In the genomic region with DNA sequence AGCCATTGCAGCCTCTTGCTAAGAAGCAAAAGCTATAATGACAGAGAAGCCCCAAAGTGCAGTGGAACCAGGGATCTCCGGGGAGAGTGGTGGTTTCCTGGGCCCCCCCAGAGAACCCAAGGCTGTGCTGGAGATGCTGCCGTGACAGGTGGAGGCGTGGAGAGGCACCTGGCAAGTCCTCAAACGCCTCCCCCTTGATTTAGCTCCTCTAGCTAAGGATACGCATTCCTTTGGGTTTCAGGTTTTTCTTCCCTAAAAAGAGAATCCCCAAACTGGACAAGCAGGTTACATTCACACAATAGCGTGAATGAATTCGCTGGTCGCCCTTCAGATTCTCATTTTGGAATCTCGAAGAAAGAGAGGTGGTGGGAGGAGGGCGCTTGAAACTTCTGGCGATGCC, we compare ENCODE assay signal across 8 cellular contexts. TPM values are rescaled to one million over a fixed set of nuclear protein-coding genes. Genes with fewer than 3 reads are reported as not detected.
A peak's percentile ranks its signal among the peaks of the same experiment; 100 is the strongest.
DNase-seq lines count a peak whose midpoint lies in the region; ATAC-seq, FAIRE-seq and TF ChIP-seq lines count a peak whose summit lies in the region.

No MANE protein-coding gene starts in this region.

- no peak for TF ChIP-seq CTCF in OCI-LY7 (conservative IDR thresholded peaks at IDR 0.05; ENCODE audit: low read length)
- no peak for TF ChIP-seq CTCF in endothelial cell of umbilical vein (IDR thresholded peaks at IDR 0.05; ENCODE audit: extremely low read depth in 1 of 2, insufficient read depth in 1 of 2, low read depth in 1 of 2, low read length in 2 of 2)
- no peak for TF ChIP-seq CTCF in GM13977 (IDR thresholded peaks at IDR 0.05; ENCODE audit: extremely low read depth, insufficient read depth, missing control alignments)

- no peaks in the 10 kb centered on the region for H3K36me3 ChIP-seq in CD4-positive, CD25-positive, alpha-beta regulatory T cell (ENCODE audit: control insufficient read depth, insufficient read depth, low read length)
- peaks cover 15% of the 10 kb centered on the region; the same call in 1 of the 2 replicates for H3K36me3 ChIP-seq in OCI-LY7 (ENCODE audit: insufficient read depth, low read length)
- H3K36me3 ChIP-seq in endothelial cell of umbilical vein (ENCODE audit: control insufficient read depth in 2 of 2, extremely low read depth in 1 of 2, insufficient read depth in 2 of 2, low read length in 2 of 2), result no peaks in the 10 kb centered on the region
- H3K36me3 ChIP-seq in neuron (ENCODE audit: insufficient read depth, low read length), result no peaks in the 10 kb centered on the region

- H3K27ac Mint-ChIP-seq in CD4-positive, CD25-positive, alpha-beta regulatory T cell, result peak overlapping the region; percentile 40 to 87 (median 81)

- peak overlapping the region; percentile 25 for H3K9ac ChIP-seq in endothelial cell of umbilical vein (replicated peaks; ENCODE audit: extremely low read depth, insufficient read depth, low read length)

- peaks cover 4 to 41% (median 32%) of the 10 kb centered on the region in 4 donors for H3K4me1 Mint-ChIP-seq in CD4-positive, CD25-positive, alpha-beta regulatory T cell

- peak overlapping the region; percentile 83 for H2AFZ ChIP-seq in OCI-LY7 (ENCODE audit: low read length)
- peak overlapping the region; percentile 89 for H2AFZ ChIP-seq in endothelial cell of umbilical vein (ENCODE audit: low read depth, low read length)
- H2AFZ ChIP-seq in neuron (ENCODE audit: low read depth, low read length), result peak overlapping the region; percentile 39

- peak overlapping the region; percentile 71 for H3K4me2 ChIP-seq in OCI-LY7 (ENCODE audit: low read length)
- peak overlapping the region; percentile 65 for H3K4me2 ChIP-seq in endothelial cell of umbilical vein (ENCODE audit: insufficient read depth, low read length)

- H3K4me1 ChIP-seq in CD4-positive, CD25-positive, alpha-beta regulatory T cell (ENCODE audit: control insufficient read depth, insufficient read depth, low read length, poor library complexity, severe bottlenecking), result peaks cover 33% of the 10 kb centered on the region
- H3K4me1 ChIP-seq in OCI-LY7 (ENCODE audit: insufficient read depth, low read length, poor library complexity, severe bottlenecking), result peaks cover 32% of the 10 kb centered on the region
- H3K4me1 ChIP-seq in endothelial cell of umbilical vein (ENCODE audit: control insufficient read depth, extremely low read depth, insufficient read depth, low read length), result peaks cover 31% of the 10 kb centered on the region
- H3K4me1 ChIP-seq in neuron (ENCODE audit: insufficient read depth, low read length), result peaks cover 23% of the 10 kb centered on the region

- H3K36me3 Mint-ChIP-seq in CD4-positive, CD25-positive, alpha-beta regulatory T cell, result no peaks in the 10 kb centered on the region

- H3K9me3 ChIP-seq in CD4-positive, CD25-positive, alpha-beta regulatory T cell (ENCODE audit: control insufficient read depth in 2 of 2, low read length in 2 of 2), result no peaks in the 10 kb centered on the region
- H3K9me3 ChIP-seq in OCI-LY7 (ENCODE audit: low read length) (no peaks in the 10 kb centered on the region), endothelial cell of umbilical vein (replicated peaks; ENCODE audit: control insufficient read depth, insufficient read depth, low read length) (no peaks in the 10 kb centered on the region), neuron (ENCODE audit: low read length) (no peaks in the 10 kb centered on the region)

- H3K27ac ChIP-seq in CD4-positive, CD25-positive, alpha-beta regulatory T cell (ENCODE audit: insufficient read depth, low read length, poor library complexity, severe bottlenecking), result peak overlapping the region; percentile 94
- H3K27ac ChIP-seq in OCI-LY7 (ENCODE audit: low read depth, low read length, poor library complexity, severe bottlenecking), result no peak overlapping the region
- H3K27ac ChIP-seq in endothelial cell of umbilical vein (ENCODE audit: insufficient read depth, low read depth, low read length), result no peak overlapping the region

- peaks cover 39% of the 10 kb centered on the region for H3K79me2 ChIP-seq in OCI-LY7 (ENCODE audit: insufficient read depth, low read depth, low read length)
- H3K79me2 ChIP-seq in endothelial cell of umbilical vein (ENCODE audit: control insufficient read depth, insufficient read depth, low read length), result peaks cover 38% of the 10 kb centered on the region

- ATAC-seq in CD4-positive, CD25-positive, alpha-beta regulatory T cell (ENCODE audit: low read depth in 2 of 2), result no peak

- in situ Hi-C loops in GM13977 (cut with MboI; ENCODE audit: low pct_unique_long_range_greater_than_20kb, low sequenced_read_pairs, unreplicated experiment), result no loop called here

- peaks cover 0 to 1% (median 0%) of the 10 kb centered on the region in 7 donors for H3K9me3 Mint-ChIP-seq in CD4-positive, CD25-positive, alpha-beta regulatory T cell

- peak overlapping the region; percentile 31 for H3K4me3 ChIP-seq in CD4-positive, CD25-positive, alpha-beta regulatory T cell (ENCODE audit: low read depth, low read length)
- H3K4me3 ChIP-seq in OCI-LY7 (ENCODE audit: low read depth, low read length, poor library complexity, severe bottlenecking) (peak overlapping the region; percentile 74), endothelial cell of umbilical vein (replicated peaks in 1 of 3; ENCODE audit: insufficient read depth in 1 of 3, low read depth in 1 of 3, low read length in 3 of 3) (peak overlapping the region in 2 of 3 experiments; percentile 33 to 96), neuron (ENCODE audit: low read length) (no peak overlapping the region)

- POLR2A ChIA-PET in OCI-LY7 (lab: Charles Lee) (interaction anchor here (1.1 to 1.8 kb wide), 2 partner anchors 28 to 45 kb away, joined by 3 to 6 read pairs; no protein-coding TSS in a partner anchor), endothelial cell of umbilical vein (lab: Charles Lee) (no interaction called here)

- CTCF ChIA-PET in OCI-LY7 (lab: Charles Lee; ENCODE audit: unreplicated experiment) (interaction anchor here (0.8 kb wide), 1 partner anchor 26 kb away, joined by 5 read pairs; no protein-coding TSS in a partner anchor), endothelial cell of umbilical vein (lab: Charles Lee) (interaction anchor here (1.3 to 2.3 kb wide), 2 partner anchors 9 to 113 kb away, joined by 5 to 11 read pairs; no protein-coding TSS in a partner anchor)

- H3K9me1 ChIP-seq in endothelial cell of umbilical vein (replicated peaks; ENCODE audit: control insufficient read depth, extremely low read depth, insufficient read depth, low read length), result no peaks in the 10 kb centered on the region

- FAIRE-seq in endothelial cell of umbilical vein (lab: Jason Lieb, UNC), result no peak

- H3K27me3 ChIP-seq in CD4-positive, CD25-positive, alpha-beta regulatory T cell (ENCODE audit: control insufficient read depth, insufficient read depth, low read length), result no peaks in the 10 kb centered on the region
- H3K27me3 ChIP-seq in endothelial cell of umbilical vein (ENCODE audit: control insufficient read depth in 2 of 2, insufficient read depth in 2 of 2, low read length in 2 of 2), result peaks cover 12 to 28% of the 10 kb centered on the region in 2 experiments
- H3K27me3 ChIP-seq in neuron (ENCODE audit: insufficient read depth, low read length), result peaks cover 10% of the 10 kb centered on the region

- no peaks in the 10 kb centered on the region for H3K9me2 ChIP-seq in OCI-LY7 (ENCODE audit: insufficient read depth, low read length)

- DNase-seq in CD4-positive, CD25-positive, alpha-beta regulatory T cell, result peak in 1 of 3 donors; percentile 9
- DNase-seq in OCI-LY7 (ENCODE audit: low spot score) (peak; percentile 9), endothelial cell of umbilical vein (ENCODE audit: low read depth, low spot score) (no peak), NCI-H524 treated with DMSO at 0.1 percent for 48 hours (lab: John Stamatoyannopoulos, UW) (no peak), GM13977 (ENCODE audit: low spot score) (no peak), HUDEP-2 (lab: John Stamatoyannopoulos, UW; ENCODE audit: unreplicated experiment in 76 of 76) (no peak), amygdala (lab: John Stamatoyannopoulos, UW) (no peak)

- H4K20me1 ChIP-seq in OCI-LY7 (ENCODE audit: insufficient read depth, low read length), result peaks cover 16% of the 10 kb centered on the region
- no peaks in the 10 kb centered on the region for H4K20me1 ChIP-seq in endothelial cell of umbilical vein (replicated peaks; ENCODE audit: control insufficient read depth, extremely low read depth, insufficient read depth, low read length)

- no peak for TF ChIP-seq POLR2A in endothelial cell of umbilical vein (IDR thresholded peaks at IDR 0.05; ENCODE audit: low read depth, low read length)

- intact Hi-C loops in OCI-LY7 (cut with micrococcal nuclease; ENCODE audit: unreplicated experiment) (no loop called here), endothelial cell of umbilical vein (cut with micrococcal nuclease) (loop anchor here (5.0 kb wide), 1 partner anchor 200 kb away; a partner anchor contains a TSS)

- H3K4me3 Mint-ChIP-seq in CD4-positive, CD25-positive, alpha-beta regulatory T cell, result peak overlapping the region; percentile 87 to 93 (median 89)

- BruUV-seq in OCI-LY7 (replicated peaks; lab: Mats Ljungman, UMichigan), result no TSS peak
- no TSS peak for BruUV-seq in endothelial cell of umbilical vein (replicated peaks; lab: Mats Ljungman, UMichigan)

- dilution Hi-C loops in endothelial cell of umbilical vein (cut with MboI; ENCODE audit: extremely low pct_ligation_motif_present, low sequenced_read_pairs), result no loop called here

- H3K27me3 Mint-ChIP-seq in CD4-positive, CD25-positive, alpha-beta regulatory T cell, result peaks cover 25% of the 10 kb centered on the region

TF ChIP-seq in endothelial cell of umbilical vein, 7 proteins besides CTCF, POLR2A, EP300 and RAD21:
- no peak for TF ChIP-seq POLR2AphosphoS5 (IDR thresholded peaks at IDR 0.05; ENCODE audit: insufficient read depth, low read depth, low read length)

RNA-seq across cellular contexts. Expression of a gene that starts 0.9 kb away (rescaled TPM):
- 228 TPM for total RNA-seq in CD4-positive, CD25-positive, alpha-beta regulatory T cell
- polyA plus RNA-seq in CD4-positive, CD25-positive, alpha-beta regulatory T cell, result 10 to 100 TPM; 52.4 to 63.8 (median 58.8) TPM
- 66.8 and 74.4 TPM in 2 replicates for total RNA-seq in OCI-LY7 (2014; rRNA removed; shearing (Covaris generic))
- total RNA-seq in OCI-LY7 (2022), result 183 and 186 TPM in 2 replicates
- total RNA-seq in endothelial cell of umbilical vein, result 263 and 325 TPM in 2 replicates
- polyA plus RNA-seq in endothelial cell of umbilical vein, result 184 and 263 TPM in 2 replicates
- 256 and 276 TPM in 2 replicates for polyA plus RNA-seq in endothelial cell of umbilical vein (2011; cell fraction: cytosol; rRNA removed)
- 313 and 354 TPM in 2 replicates for polyA plus RNA-seq in endothelial cell of umbilical vein (2011; cell fraction: nucleus; rRNA removed)
- 243 and 307 TPM in 2 replicates for polyA plus RNA-seq in endothelial cell of umbilical vein (2012)
- 602 and 647 TPM in 2 replicates for polyA minus RNA-seq in endothelial cell of umbilical vein
- polyA minus RNA-seq in endothelial cell of umbilical vein (2011; cell fraction: cytosol; rRNA and poly(A)+ RNA removed), result 106 TPM
- polyA minus RNA-seq in endothelial cell of umbilical vein (2011; cell fraction: nucleus; rRNA and poly(A)+ RNA removed), result 270 and 431 TPM in 2 replicates

Comparison
In these comparisons a context has a peak if more than half of its experiments do, and no peak if none do; other contexts are left out.
1. H2AFZ ChIP-seq: peak in every context shown above with its lines; median percentile 89 in endothelial cell of umbilical vein; 83 in OCI-LY7; 39 in neuron.